8 cellular contexts compared by ENCODE assay signal in the genomic region with DNA sequence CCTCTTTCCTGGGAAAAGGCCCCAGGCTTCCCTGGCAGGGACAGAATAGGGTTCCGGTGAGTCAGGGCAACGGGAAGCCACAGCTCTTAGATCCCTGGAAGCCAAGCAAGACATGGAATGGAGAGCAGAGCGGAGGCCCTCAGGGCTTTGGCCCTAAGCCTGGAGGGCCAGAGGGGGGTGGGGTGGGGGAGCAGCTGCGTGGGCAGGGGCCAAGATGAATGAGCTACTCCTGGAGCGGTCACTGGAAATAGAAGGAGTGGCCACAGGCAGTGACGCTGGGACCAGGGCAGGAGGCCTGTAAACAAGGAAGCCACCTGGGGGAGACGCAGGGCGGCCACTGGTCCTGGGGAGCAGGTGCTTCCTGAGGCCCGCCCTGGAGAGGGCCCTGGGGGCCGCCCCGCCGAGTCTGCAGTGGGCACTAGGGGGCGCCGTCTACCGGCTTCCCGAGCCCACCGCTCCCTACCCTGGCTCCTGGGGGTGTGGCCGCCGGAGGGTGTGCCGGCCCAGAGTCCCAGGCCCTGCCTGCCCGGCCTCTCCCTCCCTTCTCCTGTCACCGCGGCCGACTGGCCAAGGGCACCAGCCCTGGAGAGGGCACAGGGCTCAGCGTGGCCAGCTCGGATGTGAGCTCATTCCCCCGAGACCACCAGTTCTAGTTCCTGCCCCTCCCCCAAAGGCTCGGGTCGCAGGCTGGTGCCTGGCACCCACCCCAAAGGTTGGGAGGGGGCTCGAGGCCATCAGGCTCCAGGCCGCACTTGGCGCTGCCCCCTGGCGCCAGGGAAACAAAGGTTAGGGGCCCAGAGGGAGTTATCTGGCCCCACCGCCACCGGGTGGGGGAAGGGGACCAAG. TPM values are rescaled to one million over a fixed set of nuclear protein-coding genes. Genes with fewer than 3 reads are reported as not detected.
DNase-seq lines count a peak whose midpoint lies in the region; ATAC-seq lines count a peak whose summit lies in the region.

No MANE protein-coding gene starts in this region.

- intact Hi-C loops in sciatic nerve (cut with DNase I): loop anchor here (10.0 kb wide), 1 partner anchor 278 kb away; no protein-coding TSS in a partner anchor

- H3K4me3 ChIP-seq in GM08714 (ENCODE audit: low read length): peak overlapping the region; percentile 37; the same call in 1 of the 2 replicates

- DNase-seq in NCI-H146 (lab: John Stamatoyannopoulos, UW): peak; percentile 97
- peak; percentile 71 for DNase-seq in T-helper 9 cell
- DNase-seq in astrocyte of the hippocampus (ENCODE audit: low read depth, low spot score): peak; percentile 94
- peak; percentile 26 to 57 for DNase-seq in hippocampal formation (lab: John Stamatoyannopoulos, UW)
- DNase-seq in sciatic nerve (ENCODE audit: low spot score): peak; percentile 89

- ATAC-seq in HG02759 (IDR thresholded peaks at IDR 0.05; ENCODE audit: unreplicated experiment) (peak; percentile 78), sciatic nerve (peak; percentile 86), GM18873 (IDR thresholded peaks at IDR 0.05; ENCODE audit: low FRiP score, unreplicated experiment) (no peak)

RNA-seq across cellular contexts. Expression of a gene that starts 12.1 kb away (rescaled TPM):
- total RNA-seq in sciatic nerve: 17.3 TPM

RNA-seq across cellular contexts. Expression of a gene that starts 22.8 kb away (rescaled TPM):
- total RNA-seq in sciatic nerve: 33.3 TPM

RNA-seq across cellular contexts. Expression of a gene that starts 32.3 kb away (rescaled TPM):
- total RNA-seq in sciatic nerve: 0.22 TPM

RNA-seq across cellular contexts. Expression of a gene that starts 46.9 kb away (rescaled TPM):
- 0.58 TPM for total RNA-seq in sciatic nerve

Comparison
In these comparisons a context has a peak if more than half of its experiments do, and no peak if none do; other contexts are left out.
1. DNase-seq: peak in every context shown above with its lines; median percentile 97 in NCI-H146; 94 in astrocyte of the hippocampus; 89 in sciatic nerve; 71 in T-helper 9 cell; 42 in hippocampal formation.